In genomic region chr21:30831194-30831765, GRCh38 we compare ENCODE assay signal across 8 cellular contexts.
DNase-seq lines count a peak whose midpoint lies in the region; FAIRE-seq and TF ChIP-seq lines count a peak whose summit lies in the region.
"Had no signal": no experiment of that assay in that cellular context is flagged by ENCODE, and none has a peak within 500 bp of the region (broad histone marks: within the 10 kb centered on the region; RNA-seq: fewer than 3 reads in every experiment).

No MANE protein-coding gene starts in this region.

- DNase-seq in GM10248 (ENCODE audit: extremely low spot score) (peak; percentile 17), left kidney (ENCODE audit: low read depth, low spot score) (peak; percentile 47), DMS153 (lab: John Stamatoyannopoulos, UW) (no peak), LoVo (ENCODE audit: low spot score) (no peak), H54 (ENCODE audit: insufficient read length, low spot score) (no peak)
- peak; percentile 52 to 58 for DNase-seq in activated T-cell treated with anti-CD3 and anti-CD28 coated beads, Interleukin-2, amount 50 U/mL, for 48 hours

- peak; percentile 46 for TF ChIP-seq CTCF in GM10248 (IDR thresholded peaks at IDR 0.05; ENCODE audit: control extremely low read depth, extremely low read depth, low read depth, missing control alignments)

- POLR2A ChIA-PET in GM10248 (lab: Yijun Ruan, JAX), result no interaction called here

- FAIRE-seq in H54 (lab: Jason Lieb, UNC), result no peak
- FAIRE-seq: TTC549 had no signal

- no peak for TF ChIP-seq POLR2A in H54 (IDR thresholded peaks at IDR 0.05; ENCODE audit: low read depth, low read length)

- TF ChIP-seq RAD21 in Ishikawa (IDR thresholded peaks at IDR 0.05; ENCODE audit: low read depth), result peak; percentile 20; the same call in 1 of the 2 replicates

- TF ChIP-seq EP300 in Ishikawa (IDR thresholded peaks at IDR 0.05; ENCODE audit: borderline replicate concordance), result no peak

- CTCF ChIA-PET in GM10248 (lab: Yijun Ruan, JAX), result interaction anchor here (1.1 to 2.1 kb wide), 6 partner anchors 11 to 256 kb away, joined by 3 to 14 read pairs (median 3); no protein-coding TSS in a partner anchor

TF ChIP-seq in Ishikawa, 13 proteins besides CTCF, POLR2A, EP300 and RAD21:
- TF ChIP-seq TAF1 (IDR thresholded peaks at IDR 0.05; ENCODE audit: low read depth) (no peak), TEAD4 (IDR thresholded peaks at IDR 0.05) (no peak), NFIC (IDR thresholded peaks at IDR 0.05) (no peak), ZBTB7A (IDR thresholded peaks at IDR 0.05; ENCODE audit: low read depth) (no peak), REST (IDR thresholded peaks at IDR 0.05; ENCODE audit: low read depth) (no peak), USF1 (IDR thresholded peaks at IDR 0.05) (no peak), MAX (IDR thresholded peaks at IDR 0.05) (no peak), TCF12 (IDR thresholded peaks at IDR 0.05; ENCODE audit: low read depth) (no peak), FOXM1 (IDR thresholded peaks at IDR 0.05; ENCODE audit: borderline replicate concordance, low read depth) (no peak), CEBPB (IDR thresholded peaks at IDR 0.05) (no peak), EGR1 (IDR thresholded peaks at IDR 0.05) (no peak), CREB1 (IDR thresholded peaks at IDR 0.05; ENCODE audit: low read depth) (no peak), YY1 (IDR thresholded peaks at IDR 0.05; ENCODE audit: low read depth) (no peak)
TF ChIP-seq in Ishikawa: peak in this region for 0.

Comparison
In these comparisons a context has a peak if more than half of its experiments do, and no peak if none do; other contexts are left out.
1. DNase-seq: peak in GM10248 (single experiment), activated T-cell treated with anti-CD3 and anti-CD28 coated beads, Interleukin-2, amount 50 U/mL, for 48 hours (2 of 2) and left kidney (single experiment); none in DMS153 (single experiment), LoVo (single experiment) and H54 (single experiment).